ENCODE assay signal across 1 cellular context in the genomic region with DNA sequence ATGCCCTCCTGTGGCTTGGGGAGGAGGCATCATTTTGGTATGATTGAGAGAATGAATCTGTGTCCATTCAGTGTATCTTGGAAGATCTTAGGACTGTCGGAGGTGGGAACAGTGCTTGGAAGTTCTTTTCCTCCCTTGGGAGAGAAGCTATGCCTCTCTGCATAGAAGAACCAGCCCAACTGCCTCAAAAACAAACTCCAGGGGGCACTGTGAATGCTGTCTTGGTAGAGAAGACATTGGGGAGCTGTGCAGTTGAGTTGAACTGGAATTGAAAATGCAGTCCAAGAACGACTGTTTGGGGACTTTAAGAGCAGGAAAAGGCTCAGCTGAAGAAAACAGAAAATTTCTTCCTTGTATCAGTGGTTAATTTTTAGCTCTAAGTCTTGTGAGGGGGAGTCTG.
TF ChIP-seq lines count a peak whose summit lies in the region.

No MANE protein-coding gene starts in this region.

TF ChIP-seq in SK-N-SH treated with all-trans-retinoic acid at 6 μM for 48 hours, 23 proteins besides CTCF, POLR2A, EP300 and RAD21 (continued from another document):
- TF ChIP-seq, protein P1, sequence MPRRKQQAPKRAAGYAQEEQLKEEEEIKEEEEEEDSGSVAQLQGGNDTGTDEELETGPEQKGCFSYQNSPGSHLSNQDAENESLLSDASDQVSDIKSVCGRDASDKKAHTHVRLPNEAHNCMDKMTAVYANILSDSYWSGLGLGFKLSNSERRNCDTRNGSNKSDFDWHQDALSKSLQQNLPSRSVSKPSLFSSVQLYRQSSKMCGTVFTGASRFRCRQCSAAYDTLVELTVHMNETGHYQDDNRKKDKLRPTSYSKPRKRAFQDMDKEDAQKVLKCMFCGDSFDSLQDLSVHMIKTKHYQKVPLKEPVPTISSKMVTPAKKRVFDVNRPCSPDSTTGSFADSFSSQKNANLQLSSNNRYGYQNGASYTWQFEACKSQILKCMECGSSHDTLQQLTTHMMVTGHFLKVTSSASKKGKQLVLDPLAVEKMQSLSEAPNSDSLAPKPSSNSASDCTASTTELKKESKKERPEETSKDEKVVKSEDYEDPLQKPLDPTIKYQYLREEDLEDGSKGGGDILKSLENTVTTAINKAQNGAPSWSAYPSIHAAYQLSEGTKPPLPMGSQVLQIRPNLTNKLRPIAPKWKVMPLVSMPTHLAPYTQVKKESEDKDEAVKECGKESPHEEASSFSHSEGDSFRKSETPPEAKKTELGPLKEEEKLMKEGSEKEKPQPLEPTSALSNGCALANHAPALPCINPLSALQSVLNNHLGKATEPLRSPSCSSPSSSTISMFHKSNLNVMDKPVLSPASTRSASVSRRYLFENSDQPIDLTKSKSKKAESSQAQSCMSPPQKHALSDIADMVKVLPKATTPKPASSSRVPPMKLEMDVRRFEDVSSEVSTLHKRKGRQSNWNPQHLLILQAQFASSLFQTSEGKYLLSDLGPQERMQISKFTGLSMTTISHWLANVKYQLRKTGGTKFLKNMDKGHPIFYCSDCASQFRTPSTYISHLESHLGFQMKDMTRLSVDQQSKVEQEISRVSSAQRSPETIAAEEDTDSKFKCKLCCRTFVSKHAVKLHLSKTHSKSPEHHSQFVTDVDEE (CRISPR knock-in tag; IDR thresholded peaks at IDR 0.05), result no peak
- TF ChIP-seq, protein P2, sequence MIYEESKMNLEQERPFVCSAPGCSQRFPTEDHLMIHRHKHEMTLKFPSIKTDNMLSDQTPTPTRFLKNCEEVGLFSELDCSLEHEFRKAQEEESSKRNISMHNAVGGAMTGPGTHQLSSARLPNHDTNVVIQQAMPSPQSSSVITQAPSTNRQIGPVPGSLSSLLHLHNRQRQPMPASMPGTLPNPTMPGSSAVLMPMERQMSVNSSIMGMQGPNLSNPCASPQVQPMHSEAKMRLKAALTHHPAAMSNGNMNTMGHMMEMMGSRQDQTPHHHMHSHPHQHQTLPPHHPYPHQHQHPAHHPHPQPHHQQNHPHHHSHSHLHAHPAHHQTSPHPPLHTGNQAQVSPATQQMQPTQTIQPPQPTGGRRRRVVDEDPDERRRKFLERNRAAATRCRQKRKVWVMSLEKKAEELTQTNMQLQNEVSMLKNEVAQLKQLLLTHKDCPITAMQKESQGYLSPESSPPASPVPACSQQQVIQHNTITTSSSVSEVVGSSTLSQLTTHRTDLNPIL (CRISPR knock-in tag; IDR thresholded peaks at IDR 0.05; ENCODE audit: low read depth), result no peak
- TF ChIP-seq BACH2 (CRISPR knock-in tag; IDR thresholded peaks at IDR 0.05; ENCODE audit: borderline replicate concordance) (no peak), ZNF8 (CRISPR knock-in tag; IDR thresholded peaks at IDR 0.05) (no peak), GLIS3 (CRISPR knock-in tag; IDR thresholded peaks at IDR 0.05) (no peak)
- TF ChIP-seq, protein P3, sequence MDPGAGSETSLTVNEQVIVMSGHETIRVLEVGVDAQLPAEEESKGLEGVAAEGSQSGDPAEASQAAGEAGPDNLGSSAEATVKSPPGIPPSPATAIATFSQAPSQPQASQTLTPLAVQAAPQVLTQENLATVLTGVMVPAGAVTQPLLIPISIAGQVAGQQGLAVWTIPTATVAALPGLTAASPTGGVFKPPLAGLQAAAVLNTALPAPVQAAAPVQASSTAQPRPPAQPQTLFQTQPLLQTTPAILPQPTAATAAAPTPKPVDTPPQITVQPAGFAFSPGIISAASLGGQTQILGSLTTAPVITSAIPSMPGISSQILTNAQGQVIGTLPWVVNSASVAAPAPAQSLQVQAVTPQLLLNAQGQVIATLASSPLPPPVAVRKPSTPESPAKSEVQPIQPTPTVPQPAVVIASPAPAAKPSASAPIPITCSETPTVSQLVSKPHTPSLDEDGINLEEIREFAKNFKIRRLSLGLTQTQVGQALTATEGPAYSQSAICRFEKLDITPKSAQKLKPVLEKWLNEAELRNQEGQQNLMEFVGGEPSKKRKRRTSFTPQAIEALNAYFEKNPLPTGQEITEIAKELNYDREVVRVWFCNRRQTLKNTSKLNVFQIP (CRISPR knock-in tag; IDR thresholded peaks at IDR 0.05; ENCODE audit: borderline replicate concordance, low read depth), result no peak
